In the genomic region with DNA sequence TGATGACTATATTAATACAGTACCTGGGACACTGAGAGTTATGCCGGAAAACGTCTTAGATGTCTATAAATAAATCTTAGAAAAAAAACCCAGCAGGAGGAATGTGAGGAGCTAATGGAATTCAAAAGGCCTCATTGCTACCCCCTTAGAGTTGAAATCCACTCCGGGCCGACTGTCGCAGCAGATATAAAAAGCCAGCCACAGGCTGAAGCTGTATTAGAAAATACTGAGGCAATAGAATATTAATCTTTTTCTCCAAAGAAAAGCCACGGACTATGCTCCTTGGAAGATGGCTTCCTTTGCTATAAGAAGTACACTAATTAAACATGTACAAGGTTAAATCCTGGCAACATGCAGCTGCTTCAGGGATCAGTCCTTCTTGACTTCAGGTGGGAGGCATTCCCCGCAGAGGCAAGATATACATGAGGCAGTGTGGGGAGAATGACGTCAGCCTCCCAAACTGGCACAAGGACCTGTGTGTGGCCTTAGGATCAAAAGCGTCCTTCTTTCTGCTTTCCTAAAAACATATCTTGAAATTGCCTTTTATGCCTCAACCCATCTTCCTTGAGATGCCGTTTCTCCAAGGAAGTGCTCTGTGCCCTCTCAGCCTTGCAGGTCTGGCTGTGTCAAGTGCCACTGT, we compare ENCODE assay signal across 3 cellular contexts.
TF ChIP-seq lines count a peak whose summit lies in the region.

No MANE protein-coding gene starts in this region.

TF ChIP-seq in H1, 55 proteins besides CTCF, POLR2A, EP300 and RAD21:
- TF ChIP-seq CREB1 (IDR thresholded peaks at IDR 0.05), result no peak
- no peak for TF ChIP-seq MAFK (IDR thresholded peaks at IDR 0.05; ENCODE audit: low read depth, low read length)
- no peak for TF ChIP-seq YY1 (IDR thresholded peaks at IDR 0.05; ENCODE audit: low read depth, low read length)
- TF ChIP-seq EGR1 (IDR thresholded peaks at IDR 0.05; ENCODE audit: borderline replicate concordance, low read depth, low read length), result no peak

TF ChIP-seq in HepG2, 621 proteins besides CTCF, POLR2A, EP300 and RAD21:
- TF ChIP-seq ATF7 (IDR thresholded peaks at IDR 0.05) (peak; percentile 69), ATF7 (CRISPR knock-in tag; IDR thresholded peaks at IDR 0.05) (no peak), HCFC1 (IDR thresholded peaks at IDR 0.05; ENCODE audit: low read depth, low read length) (no peak)

TF ChIP-seq in HEK293T, 16 proteins besides CTCF, POLR2A, EP300 and RAD21:
- TF ChIP-seq, protein P1, sequence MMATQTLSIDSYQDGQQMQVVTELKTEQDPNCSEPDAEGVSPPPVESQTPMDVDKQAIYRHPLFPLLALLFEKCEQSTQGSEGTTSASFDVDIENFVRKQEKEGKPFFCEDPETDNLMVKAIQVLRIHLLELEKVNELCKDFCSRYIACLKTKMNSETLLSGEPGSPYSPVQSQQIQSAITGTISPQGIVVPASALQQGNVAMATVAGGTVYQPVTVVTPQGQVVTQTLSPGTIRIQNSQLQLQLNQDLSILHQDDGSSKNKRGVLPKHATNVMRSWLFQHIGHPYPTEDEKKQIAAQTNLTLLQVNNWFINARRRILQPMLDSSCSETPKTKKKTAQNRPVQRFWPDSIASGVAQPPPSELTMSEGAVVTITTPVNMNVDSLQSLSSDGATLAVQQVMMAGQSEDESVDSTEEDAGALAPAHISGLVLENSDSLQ (IDR thresholded peaks at IDR 0.05), result no peak
